26 cellular contexts compared by ENCODE assay signal in genomic region chr12:43736921-43737440, GRCh38.
"Had no signal": no experiment of that assay in that cellular context is flagged by ENCODE, and none has a peak within 500 bp of the region (broad histone marks: within the 10 kb centered on the region; RNA-seq: fewer than 3 reads in every experiment).

No MANE protein-coding gene starts in this region.

- ATAC-seq: activated CD4-positive, CD25-positive, alpha-beta regulatory T cell treated with anti-CD3 and anti-CD28 coated beads, Interleukin-2, amount 50 U/mL, for 24 hours; activated CD8-positive, alpha-beta T cell treated with anti-CD3 and anti-CD28 coated beads for 36 hours; left lobe of liver; lower lobe of right lung; T-helper 17 cell had no signal

- DNase-seq: activated CD4-positive, alpha-beta T cell treated with anti-CD3 and anti-CD28 coated beads, Interleukin-2, amount 10 ng/mL, durations not matched to agents 7 days and 5 days; activated CD8-positive, alpha-beta T cell treated with anti-CD3 and anti-CD28 coated beads for 36 hours; activated gamma-delta T cell; activated naive CD4-positive, alpha-beta T cell treated with anti-CD3 and anti-CD28 coated beads, Interleukin-2, amount 50 U/mL, for 16 hours; anterior cingulate cortex; colonic mucosa; endodermal cell; esophagus squamous epithelium; foreskin melanocyte; immature natural killer cell; lower lobe of right lung; naive B cell; occipital lobe; retina; sigmoid colon; stimulated activated CD4-positive, alpha-beta T cell treated with anti-CD3 and anti-CD28 coated beads, Interleukin-2, amount 100 ng/mL, for 48 hours; stimulated activated CD8-positive, alpha-beta memory T cell treated with anti-CD3 and anti-CD28 coated beads, Interleukin-4, amount 100 ng/mL, for 48 hours; stimulated activated naive CD4-positive, alpha-beta T cell; T-helper 17 cell; testis; trophoblast cell; uterus had no signal

- H3K4me3 ChIP-seq: breast epithelium, colonic mucosa, esophagus squamous epithelium, hepatocyte, lower lobe of right lung, sigmoid colon, testis, uterus had no signal

- H3K27ac ChIP-seq: breast epithelium, colonic mucosa, esophagus squamous epithelium, hepatocyte, lower lobe of right lung, sigmoid colon, testis, uterus had no signal

- H3K27me3 ChIP-seq: breast epithelium, colonic mucosa, esophagus squamous epithelium, hepatocyte, sigmoid colon, testis, uterus had no signal

- H3K9me3 ChIP-seq: breast epithelium, colonic mucosa, esophagus squamous epithelium, lower lobe of right lung, sigmoid colon, testis, uterus had no signal

- H3K79me2 ChIP-seq: hepatocyte had no signal

- H3K4me2 ChIP-seq: hepatocyte had no signal

- H3K4me1 ChIP-seq: breast epithelium, colonic mucosa, esophagus squamous epithelium, lower lobe of right lung, sigmoid colon, testis, uterus had no signal

- H2AFZ ChIP-seq: hepatocyte had no signal

- H3K36me3 ChIP-seq: breast epithelium, uterus had no signal
